In the genomic region with DNA sequence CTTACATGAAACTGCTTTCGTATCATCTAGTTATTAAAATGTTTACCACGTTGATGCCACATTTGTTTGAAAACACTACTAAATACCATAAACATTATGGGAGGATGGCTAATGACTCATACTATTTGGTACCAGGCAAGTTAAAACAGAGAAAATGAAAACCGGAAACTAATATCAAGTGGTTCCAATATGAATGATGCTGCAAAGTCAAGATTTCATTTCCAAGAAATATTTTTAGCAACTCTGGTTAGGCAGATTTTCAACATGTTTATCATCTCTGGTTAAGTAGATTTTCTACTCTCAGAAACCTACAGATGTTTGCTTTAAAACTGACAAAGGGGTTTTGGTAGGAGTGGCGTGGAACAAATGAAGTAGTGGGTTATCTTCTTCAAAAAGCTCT, we compare ENCODE assay signal across 14 cellular contexts. TPM values are rescaled to one million over a fixed set of nuclear protein-coding genes. Genes with fewer than 3 reads are reported as not detected.
DNase-seq lines count a peak whose midpoint lies in the region; ATAC-seq and TF ChIP-seq lines count a peak whose summit lies in the region.
"Had no signal": no experiment of that assay in that cellular context is flagged by ENCODE, and none has a peak within 500 bp of the region (broad histone marks: within the 10 kb centered on the region; RNA-seq: fewer than 3 reads in every experiment).

No MANE protein-coding gene starts in this region.

- no peak overlapping the region for H3K4me2 ChIP-seq in osteoblast (ENCODE audit: insufficient read depth, low read length)

- H3K4me3 ChIP-seq in osteoblast (ENCODE audit: insufficient read depth, low read length) (no peak overlapping the region), ovary (no peak overlapping the region)
- H3K4me3 ChIP-seq in naive thymus-derived CD4-positive, alpha-beta T cell (ENCODE audit: low read length): no peak overlapping the region
- H3K4me3 ChIP-seq: right lobe of liver, tibial nerve had no signal

- no peak overlapping the region for H2AFZ ChIP-seq in osteoblast (ENCODE audit: low read length)

- H3K36me3 ChIP-seq in osteoblast (ENCODE audit: insufficient read depth, low read length): no peaks in the 10 kb centered on the region
- no peaks in the 10 kb centered on the region for H3K36me3 ChIP-seq in naive thymus-derived CD4-positive, alpha-beta T cell (ENCODE audit: control insufficient read depth in 2 of 3, insufficient read depth in 3 of 3, low read length in 3 of 3)
- H3K36me3 ChIP-seq in ovary: no peaks in the 10 kb centered on the region
- H3K36me3 ChIP-seq: tibial nerve had no signal

- TF ChIP-seq EP300 in ovary (IDR thresholded peaks at IDR 0.05): no peak

- H3K9me3 ChIP-seq in T-helper 17 cell (ENCODE audit: control insufficient read depth, low read length, poor library complexity, severe bottlenecking) (no peaks in the 10 kb centered on the region), osteoblast (ENCODE audit: low read depth, low read length) (no peaks in the 10 kb centered on the region), ovary (no peaks in the 10 kb centered on the region)
- H3K9me3 ChIP-seq in naive thymus-derived CD4-positive, alpha-beta T cell (ENCODE audit: control insufficient read depth in 2 of 3, low read length in 3 of 3): no peaks in the 10 kb centered on the region
- H3K9me3 ChIP-seq: right lobe of liver, tibial nerve had no signal

- peak overlapping the region; percentile 57 for H3K27ac Mint-ChIP-seq in activated CD4-positive, alpha-beta T cell treated with anti-CD3 and anti-CD28 coated beads, Interleukin-2, amount 10 ng/mL, durations not matched to agents 24 days and 14 days
- peak overlapping the region; percentile 8 for H3K27ac Mint-ChIP-seq in T-helper 17 cell
- H3K27ac Mint-ChIP-seq in naive thymus-derived CD4-positive, alpha-beta T cell: peak overlapping the region in 1 of 9 donors; percentile 58
- H3K27ac Mint-ChIP-seq: activated B cell treated with CpG ODN at 0.5 μM for 24 hours had no signal

- intact Hi-C loops in activated CD4-positive, alpha-beta T cell treated with anti-CD3 and anti-CD28 coated beads, Interleukin-2, amount 10 ng/mL, durations not matched to agents 24 days and 14 days (cut with micrococcal nuclease): loop anchor here (1.0 to 10.0 kb wide), 3 partner anchors 18 to 106 kb away; no protein-coding TSS in a partner anchor
- intact Hi-C loops in naive thymus-derived CD4-positive, alpha-beta T cell (cut with micrococcal nuclease): loop anchor here (5.0 to 10.0 kb wide), 3 partner anchors 144 to 306 kb away; a partner anchor contains a TSS
- intact Hi-C loops in ovary (cut with DNase I): no loop called here

- WGBS in ovary, 3 donors: 60 to 68% (median 63%) methylated on average over 4 of the region's 4 CpGs

- H3K27me3 Mint-ChIP-seq in activated CD4-positive, alpha-beta T cell treated with anti-CD3 and anti-CD28 coated beads, Interleukin-2, amount 10 ng/mL, durations not matched to agents 24 days and 14 days: peaks cover 15% of the 10 kb centered on the region
- H3K27me3 Mint-ChIP-seq in T-helper 17 cell: no peaks in the 10 kb centered on the region
- peaks cover 12 to 21% (median 17%) of the 10 kb centered on the region in 5 donors for H3K27me3 Mint-ChIP-seq in naive thymus-derived CD4-positive, alpha-beta T cell

- peaks cover 21% of the 10 kb centered on the region for H3K4me1 Mint-ChIP-seq in activated CD4-positive, alpha-beta T cell treated with anti-CD3 and anti-CD28 coated beads, Interleukin-2, amount 10 ng/mL, durations not matched to agents 24 days and 14 days
- peaks cover 15% of the 10 kb centered on the region for H3K4me1 Mint-ChIP-seq in T-helper 17 cell
- H3K4me1 Mint-ChIP-seq in naive thymus-derived CD4-positive, alpha-beta T cell: peaks cover 8 to 28% (median 16%) of the 10 kb centered on the region in 7 donors

- CTCF ChIA-PET in naive thymus-derived CD4-positive, alpha-beta T cell (lab: Charles Lee): no interaction called here

- no peaks in the 10 kb centered on the region for H4K20me1 ChIP-seq in osteoblast (ENCODE audit: insufficient read depth, low read length)

- TF ChIP-seq CTCF in osteoblast (IDR thresholded peaks at IDR 0.05; ENCODE audit: extremely low read depth, low read depth, low read length): no peak
- no peak for TF ChIP-seq CTCF in ovary (IDR thresholded peaks at IDR 0.05)

- peaks cover 9% of the 10 kb centered on the region for H3K27me3 ChIP-seq in osteoblast (ENCODE audit: insufficient read depth, low read length)
- H3K27me3 ChIP-seq in naive thymus-derived CD4-positive, alpha-beta T cell (ENCODE audit: control insufficient read depth in 2 of 2, insufficient read depth in 2 of 2, low read length in 2 of 2): peaks cover 0 to 12% of the 10 kb centered on the region in 2 donors
- no peaks in the 10 kb centered on the region for H3K27me3 ChIP-seq in ovary
- H3K27me3 ChIP-seq: right lobe of liver had no signal

- DNase-seq in activated CD4-positive, alpha-beta T cell treated with anti-CD3 and anti-CD28 coated beads, Interleukin-2, amount 10 ng/mL, durations not matched to agents 24 days and 14 days: no peak
- no peak for DNase-seq in activated CD4-positive, alpha-beta T cell treated with anti-CD3 and anti-CD28 coated beads, Interleukin-2, amount 50 U/mL, for 4 hours
- DNase-seq in T-helper 17 cell (no peak), osteoblast (ENCODE audit: insufficient read length, low spot score, missing footprints) (peak; percentile 79), NCI-H187 treated with DMSO at 0.1 percent for 48 hours (lab: John Stamatoyannopoulos, UW) (no peak), ovary (no peak)
- DNase-seq in naive thymus-derived CD4-positive, alpha-beta T cell: no peak
- DNase-seq: 8988T, activated B cell treated with CpG ODN at 0.5 μM for 24 hours, NCI-H1417 treated with DMSO at 0.1 percent for 48 hours, NCI-H748 treated with DMSO at 0.1 percent for 48 hours, right lobe of liver had no signal

- no peak overlapping the region for H3K4me3 Mint-ChIP-seq in activated CD4-positive, alpha-beta T cell treated with anti-CD3 and anti-CD28 coated beads, Interleukin-2, amount 10 ng/mL, durations not matched to agents 24 days and 14 days
- H3K4me3 Mint-ChIP-seq in T-helper 17 cell: no peak overlapping the region
- peak overlapping the region in 1 of 10 donors; percentile 42 for H3K4me3 Mint-ChIP-seq in naive thymus-derived CD4-positive, alpha-beta T cell
- H3K4me3 Mint-ChIP-seq: activated B cell treated with CpG ODN at 0.5 μM for 24 hours had no signal

- H3K27ac ChIP-seq in osteoblast (ENCODE audit: low read depth, low read length): no peak overlapping the region
- no peak overlapping the region for H3K27ac ChIP-seq in naive thymus-derived CD4-positive, alpha-beta T cell (ENCODE audit: low read depth, low read length)
- no peak overlapping the region for H3K27ac ChIP-seq in ovary
- H3K27ac ChIP-seq: right lobe of liver had no signal

- POLR2A ChIA-PET in naive thymus-derived CD4-positive, alpha-beta T cell (lab: Charles Lee): no interaction called here

- ATAC-seq in HG02973 (IDR thresholded peaks at IDR 0.05; ENCODE audit: unreplicated experiment) (peak; percentile 48), T-helper 17 cell (no peak)
- no peak for ATAC-seq in naive thymus-derived CD4-positive, alpha-beta T cell
- ATAC-seq: right lobe of liver had no signal

- H3K9me3 Mint-ChIP-seq in activated CD4-positive, alpha-beta T cell treated with anti-CD3 and anti-CD28 coated beads, Interleukin-2, amount 10 ng/mL, durations not matched to agents 24 days and 14 days: no peaks in the 10 kb centered on the region
- peaks cover 0 to 4% (median 0%) of the 10 kb centered on the region in 11 donors for H3K9me3 Mint-ChIP-seq in naive thymus-derived CD4-positive, alpha-beta T cell
- H3K9me3 Mint-ChIP-seq: activated B cell treated with CpG ODN at 0.5 μM for 24 hours had no signal

- TF ChIP-seq POLR2A in ovary (IDR thresholded peaks at IDR 0.05): no peak

- no peaks in the 10 kb centered on the region for H3K79me2 ChIP-seq in osteoblast (ENCODE audit: insufficient read depth, low read length)

- H3K4me1 ChIP-seq in osteoblast (ENCODE audit: insufficient read depth, low read length): peaks cover 25% of the 10 kb centered on the region
- peaks cover 4 to 10% of the 10 kb centered on the region in 2 donors for H3K4me1 ChIP-seq in naive thymus-derived CD4-positive, alpha-beta T cell (ENCODE audit: control insufficient read depth in 2 of 2, insufficient read depth in 2 of 2, low read length in 2 of 2)
- no peaks in the 10 kb centered on the region for H3K4me1 ChIP-seq in ovary (ENCODE audit: insufficient read depth)
- H3K4me1 ChIP-seq: right lobe of liver had no signal

- H3K36me3 Mint-ChIP-seq in activated CD4-positive, alpha-beta T cell treated with anti-CD3 and anti-CD28 coated beads, Interleukin-2, amount 10 ng/mL, durations not matched to agents 24 days and 14 days (ENCODE audit: low read depth): peaks cover 4% of the 10 kb centered on the region
- H3K36me3 Mint-ChIP-seq in T-helper 17 cell (ENCODE audit: low read depth): no peaks in the 10 kb centered on the region
- peaks cover 0 to 17% (median 3%) of the 10 kb centered on the region in 5 donors for H3K36me3 Mint-ChIP-seq in naive thymus-derived CD4-positive, alpha-beta T cell

RNA-seq across cellular contexts. Expression of a gene that starts 4.9 kb away (rescaled TPM):
- total RNA-seq in activated CD4-positive, alpha-beta T cell treated with anti-CD3 and anti-CD28 coated beads, Interleukin-2, amount 10 ng/mL, durations not matched to agents 24 days and 14 days: 2.3 and 2.9 TPM in 2 replicates
- total RNA-seq in T-helper 17 cell: 10 to 100 TPM in 1 of 2 donors, 1 to 10 TPM in 1; 3.6 to 20.4 TPM
- 38.7 and 41.0 TPM in 2 replicates for total RNA-seq in osteoblast
- 1 to 10 TPM in 3 of 5 experiments, under 1 TPM in 2; 0.65 to 8.2 (median 1.2) TPM for total RNA-seq in naive thymus-derived CD4-positive, alpha-beta T cell
- polyA plus RNA-seq in naive thymus-derived CD4-positive, alpha-beta T cell: under 1 TPM; 0.23 to 0.43 TPM
- total RNA-seq in ovary: 1 to 10 TPM; 1.7 to 7.0 (median 4.3) TPM
- 10 to 100 TPM in 1 of 2 donors, 1 to 10 TPM in 1; 6.6 to 28.5 TPM for polyA plus RNA-seq in ovary

Comparison
In these comparisons a context has a peak if more than half of its experiments do, and no peak if none do; other contexts are left out.
1. intact Hi-C loops: an anchor here in activated CD4-positive, alpha-beta T cell treated with anti-CD3 and anti-CD28 coated beads, Interleukin-2, amount 10 ng/mL, durations not matched to agents 24 days and 14 days (1.0 to 10.0 kb wide) and naive thymus-derived CD4-positive, alpha-beta T cell (5.0 to 10.0 kb wide); none called in ovary.